In the genomic region with DNA sequence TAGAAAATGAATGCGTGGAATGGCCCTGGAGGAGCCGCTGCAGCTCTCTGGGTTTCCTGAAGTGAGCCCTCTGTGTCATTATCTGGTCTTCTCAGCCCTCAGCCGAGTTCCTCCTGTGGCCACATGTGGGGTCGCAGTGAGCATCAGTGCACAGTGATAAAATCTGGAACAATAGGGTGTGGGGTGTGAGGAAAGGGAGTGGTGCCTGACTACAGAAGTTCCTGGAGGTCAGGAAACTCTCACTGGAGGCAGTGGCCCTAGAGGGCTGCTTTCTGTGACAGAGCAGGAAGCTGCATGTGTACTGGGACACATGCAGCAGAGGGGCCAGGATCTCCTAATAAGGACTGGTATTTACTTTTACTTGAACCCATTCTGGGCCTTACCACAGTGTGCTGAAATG, we compare ENCODE assay signal across 8 cellular contexts.
DNase-seq lines count a peak whose midpoint lies in the region; ATAC-seq, FAIRE-seq and TF ChIP-seq lines count a peak whose summit lies in the region.
"Not testable (repeated sequence)": the region's sequence is repeated elsewhere in the genome, so short reads cannot be mapped to it uniquely, and the experiment has no call there.

No MANE protein-coding gene starts in this region.

- H3K79me1 ChIP-seq in mesenchymal stem cell (replicated peaks; ENCODE audit: low read length, poor library complexity, severe bottlenecking): not testable (repeated sequence)

- not testable (repeated sequence) for H3K4ac ChIP-seq in mesenchymal stem cell (ENCODE audit: low read depth in 1 of 2, low read length in 2 of 2)

- intact Hi-C loops in endothelial cell of umbilical vein (cut with micrococcal nuclease); left cardiac atrium (cut with DNase I): not testable (repeated sequence)

- 8% methylated on average over 2 of the region's 4 CpGs for WGBS in SK-N-SH (ENCODE audit: low lambda C conversion rate)
- 0% methylated on average over 1 of the region's 4 CpGs for WGBS in mesenchymal stem cell
- WGBS in upper lobe of left lung, 2 donors: 28 to 40% methylated on average over 1 to 2 of the region's 4 CpGs

- H2AFZ ChIP-seq in SK-N-SH (ENCODE audit: low read depth); endothelial cell of umbilical vein (ENCODE audit: low read depth, low read length); mesenchymal stem cell (ENCODE audit: low read depth, low read length): not testable (repeated sequence)

- CTCF ChIA-PET in SK-N-SH (lab: Yijun Ruan, JAX); endothelial cell of umbilical vein (lab: Charles Lee): not testable (repeated sequence)

- dilution Hi-C loops in endothelial cell of umbilical vein (cut with MboI; ENCODE audit: extremely low pct_ligation_motif_present, low sequenced_read_pairs): not testable (repeated sequence)

- H3K27me3 ChIP-seq in SK-N-SH (ENCODE audit: insufficient read depth); endothelial cell of umbilical vein (ENCODE audit: control insufficient read depth in 2 of 2, insufficient read depth in 2 of 2, low read length in 2 of 2); mesenchymal stem cell (ENCODE audit: control insufficient read depth in 1 of 2, insufficient read depth in 1 of 2, low read length in 2 of 2); upper lobe of left lung: not testable (repeated sequence)

- 0 out of 2 replicates have a peak overlapping the region, but pooled peaks have one; percentile 36 for H3K9ac ChIP-seq in SK-N-SH
- not testable (repeated sequence) for H3K9ac ChIP-seq in endothelial cell of umbilical vein (replicated peaks; ENCODE audit: extremely low read depth, insufficient read depth, low read length); mesenchymal stem cell (ENCODE audit: low read length)

- not testable (repeated sequence) for FAIRE-seq in endothelial cell of umbilical vein (lab: Jason Lieb, UNC)

- not testable (repeated sequence) for H2BK120ac ChIP-seq in mesenchymal stem cell (ENCODE audit: low read depth, low read length)

- not testable (repeated sequence) for H2BK5ac ChIP-seq in mesenchymal stem cell (ENCODE audit: low read depth, low read length, poor library complexity, severe bottlenecking)

- H3K9me1 ChIP-seq in endothelial cell of umbilical vein (replicated peaks; ENCODE audit: control insufficient read depth, extremely low read depth, insufficient read depth, low read length): not testable (repeated sequence)

- H4K20me1 ChIP-seq in SK-N-SH (ENCODE audit: insufficient read depth); endothelial cell of umbilical vein (replicated peaks; ENCODE audit: control insufficient read depth, extremely low read depth, insufficient read depth, low read length): not testable (repeated sequence)

- H3K79me2 ChIP-seq in SK-N-SH (ENCODE audit: insufficient read depth); endothelial cell of umbilical vein (ENCODE audit: control insufficient read depth, insufficient read depth, low read length): not testable (repeated sequence)

- not testable (repeated sequence) for ATAC-seq in left cardiac atrium; upper lobe of left lung (ENCODE audit: low FRiP score in 2 of 2)

- not testable (repeated sequence) for TF ChIP-seq POLR2A in endothelial cell of umbilical vein (IDR thresholded peaks at IDR 0.05; ENCODE audit: low read depth, low read length); upper lobe of left lung (IDR thresholded peaks at IDR 0.05)

- not testable (repeated sequence) for H3F3A ChIP-seq in SK-N-SH (replicated peaks; ENCODE audit: insufficient read depth)

- H4K8ac ChIP-seq in mesenchymal stem cell (ENCODE audit: low read length): not testable (repeated sequence)

- not testable (repeated sequence) for H3K14ac ChIP-seq in mesenchymal stem cell (ENCODE audit: low read length in 2 of 2)

- not testable (repeated sequence) for H3K36me3 ChIP-seq in SK-N-SH (replicated peaks in 1 of 2; ENCODE audit: control insufficient read depth in 1 of 2, insufficient read depth in 2 of 2, low read length in 1 of 2); endothelial cell of umbilical vein (ENCODE audit: control insufficient read depth in 2 of 2, extremely low read depth in 1 of 2, insufficient read depth in 2 of 2, low read length in 2 of 2); mesenchymal stem cell (ENCODE audit: control insufficient read depth in 1 of 2, insufficient read depth in 2 of 2, low read depth in 1 of 2, low read length in 2 of 2); upper lobe of left lung

- TF ChIP-seq CTCF in SK-N-SH (IDR thresholded peaks at IDR 0.05); endothelial cell of umbilical vein (IDR thresholded peaks at IDR 0.05; ENCODE audit: extremely low read depth in 1 of 2, insufficient read depth in 1 of 2, low read depth in 1 of 2, low read length in 2 of 2); upper lobe of left lung (IDR thresholded peaks at IDR 0.05): not testable (repeated sequence)

- TF ChIP-seq RAD21 in SK-N-SH (IDR thresholded peaks at IDR 0.05; ENCODE audit: low read length): not testable (repeated sequence)

- BruUV-seq in endothelial cell of umbilical vein (replicated peaks; lab: Mats Ljungman, UMichigan): not testable (repeated sequence)

- H3K4me1 ChIP-seq in SK-N-SH (ENCODE audit: control insufficient read depth in 1 of 2, insufficient read depth in 2 of 2, low read depth in 1 of 2, low read length in 1 of 2) (peaks cover 0 to 11% of the 10 kb centered on the region in 2 experiments; a peak in 1 of 4 replicates), endothelial cell of umbilical vein (ENCODE audit: control insufficient read depth, extremely low read depth, insufficient read depth, low read length) (peaks cover 13% of the 10 kb centered on the region)
- H3K4me1 ChIP-seq in mesenchymal stem cell (ENCODE audit: control insufficient read depth, insufficient read depth, low read depth, low read length); upper lobe of left lung: not testable (repeated sequence)

- H3K9me2 ChIP-seq in SK-N-SH: not testable (repeated sequence)

- POLR2A ChIA-PET in SK-N-SH (lab: Yijun Ruan, JAX); endothelial cell of umbilical vein (lab: Charles Lee): not testable (repeated sequence)

- not testable (repeated sequence) for H3K4me3 ChIP-seq in SK-N-SH (ENCODE audit: low read depth in 2 of 2, low read length in 1 of 2); endothelial cell of umbilical vein (replicated peaks in 1 of 3; ENCODE audit: insufficient read depth in 1 of 3, low read depth in 1 of 3, low read length in 3 of 3); mesenchymal stem cell (ENCODE audit: insufficient read depth in 1 of 2, low read depth in 1 of 2, low read length in 2 of 2); upper lobe of left lung

- not testable (repeated sequence) for H3K4me2 ChIP-seq in SK-N-SH; endothelial cell of umbilical vein (ENCODE audit: insufficient read depth, low read length); mesenchymal stem cell (ENCODE audit: low read length, poor library complexity, severe bottlenecking)

- H2AK5ac ChIP-seq in mesenchymal stem cell (ENCODE audit: low read length, severe bottlenecking): not testable (repeated sequence)

- not testable (repeated sequence) for H3K9me3 ChIP-seq in SK-N-SH; endothelial cell of umbilical vein (replicated peaks; ENCODE audit: control insufficient read depth, insufficient read depth, low read length); mesenchymal stem cell (ENCODE audit: control insufficient read depth, low read length); upper lobe of left lung

- H2BK12ac ChIP-seq in mesenchymal stem cell (ENCODE audit: low read length in 2 of 2): not testable (repeated sequence)

- TF ChIP-seq EP300 in SK-N-SH (IDR thresholded peaks at IDR 0.05; ENCODE audit: borderline replicate concordance in 1 of 2, low read depth in 1 of 2, low read length in 1 of 2): not testable (repeated sequence)
- peak; percentile 59 to 98 (median 85) for TF ChIP-seq EP300 in upper lobe of left lung (IDR thresholded peaks at IDR 0.05)

- DNase-seq in EL (peak; percentile 41), LHCN-M2 (ENCODE audit: low read depth) (peak; percentile 50), astrocyte of the hippocampus (ENCODE audit: low read depth, low spot score) (peak; percentile 34), endothelial cell of umbilical vein (ENCODE audit: low read depth, low spot score) (peak; percentile 68), left cardiac atrium (peak; percentile 33), mesenchymal stem cell (peak; percentile 31), upper lobe of left lung (peak in 1 of 2 donors; percentile 37)
- DNase-seq in SK-N-SH: not testable (repeated sequence)

- not testable (repeated sequence) for H3K18ac ChIP-seq in mesenchymal stem cell (ENCODE audit: low read depth in 1 of 2, low read length in 2 of 2)

- H2BK15ac ChIP-seq in mesenchymal stem cell (ENCODE audit: low read depth, poor library complexity, severe bottlenecking): not testable (repeated sequence)

- not testable (repeated sequence) for H3K23ac ChIP-seq in mesenchymal stem cell (ENCODE audit: low read length in 2 of 2)

- not testable (repeated sequence) for H4K91ac ChIP-seq in mesenchymal stem cell (ENCODE audit: low read length)

- peak overlapping the region in 1 of 2 experiments; percentile 77; a peak in 2 of 4 replicates for H3K27ac ChIP-seq in SK-N-SH (ENCODE audit: low read depth in 2 of 2, low read length in 1 of 2)
- peak overlapping the region; percentile 51 for H3K27ac ChIP-seq in endothelial cell of umbilical vein (ENCODE audit: insufficient read depth, low read depth, low read length)
- peak overlapping the region; percentile 80 for H3K27ac ChIP-seq in mesenchymal stem cell (ENCODE audit: low read length, poor library complexity, severe bottlenecking)
- not testable (repeated sequence) for H3K27ac ChIP-seq in upper lobe of left lung

TF ChIP-seq in endothelial cell of umbilical vein, 7 proteins besides CTCF, POLR2A, EP300 and RAD21:
- TF ChIP-seq GATA2 (IDR thresholded peaks at IDR 0.05; ENCODE audit: insufficient read depth, insufficient read length, low read depth, low read length): peak; percentile 65
TF ChIP-seq in endothelial cell of umbilical vein: peak in this region for 1; not testable (repeated sequence) for 6.
